ENCODE assay signal across 23 cellular contexts in genomic region chr6:68024570-68025269, GRCh38.
DNase-seq lines count a peak whose midpoint lies in the region; ATAC-seq, FAIRE-seq and TF ChIP-seq lines count a peak whose summit lies in the region.
"Had no signal": no experiment of that assay in that cellular context is flagged by ENCODE, and none has a peak within 500 bp of the region (broad histone marks: within the 10 kb centered on the region; RNA-seq: fewer than 3 reads in every experiment).

No MANE protein-coding gene starts in this region.

- no peak for TF ChIP-seq EP300 in K562 (IDR thresholded peaks at IDR 0.05; ENCODE audit: low read length)

- DNase-seq in GM12891 (ENCODE audit: insufficient read length, low spot score) (no peak), K562 (ENCODE audit: extremely low read depth in 1 of 4, low spot score in 3 of 4) (no peak), left colon (no peak), DMS79 (lab: John Stamatoyannopoulos, UW) (no peak), GM19240 (ENCODE audit: insufficient read length, low spot score) (no peak)
- DNase-seq: 8988T; ACHN; AML-193; BE2C; CD4-positive, alpha-beta T cell; CD8-positive, alpha-beta memory T cell; DMS 273 treated with DMSO at 0.1 percent for 48 hours; DMS79 treated with DMSO at 0.1 percent for 48 hours; GF-D8; GM23248; H7 had no signal

- CTCF ChIA-PET in K562 (lab: Yijun Ruan, JAX; ENCODE audit: low intra/inter-chr PET ratio) = no interaction called here

- peak overlapping the region; percentile 9 for H2AFZ ChIP-seq in SU-DHL-6 (ENCODE audit: low read depth, low read length, severe bottlenecking)
- peak overlapping the region; percentile 60; the same call in 1 of the 2 replicates for H2AFZ ChIP-seq in K562 (ENCODE audit: low read depth, low read length)
- H2AFZ ChIP-seq: GM23248 had no signal

- no peaks in the 10 kb centered on the region for H3K79me2 ChIP-seq in SU-DHL-6 (ENCODE audit: insufficient read depth, low read length)
- H3K79me2 ChIP-seq in K562 (ENCODE audit: control insufficient read depth, insufficient read depth, low read length) = no peaks in the 10 kb centered on the region

- H3K4me2 ChIP-seq in SU-DHL-6 (ENCODE audit: low read depth, low read length, poor library complexity, severe bottlenecking) (no peak overlapping the region), K562 (ENCODE audit: insufficient read depth, low read length) (no peak overlapping the region)
- H3K4me2 ChIP-seq: A549; BLaER1 treated with 17β-estradiol and CSF1 and Interleukin-3, amounts not matched to agents 10 nM and 100 nM had no signal

- H3K27ac ChIP-seq in SU-DHL-6 (ENCODE audit: low read depth, low read length) (no peak overlapping the region), K562 (ENCODE audit: extremely low read depth, low read depth, low read length) (no peak overlapping the region; the same call in 2 of the 3 replicates)
- H3K27ac ChIP-seq: A549; BLaER1 treated with 17β-estradiol and CSF1 and Interleukin-3, amounts not matched to agents 10 nM and 100 nM; GM23248 had no signal

- intact Hi-C loops in K562 (cut with micrococcal nuclease) = no loop called here
- intact Hi-C loops in left colon (cut with DNase I, micrococcal nuclease) = no loop called here

- no peaks in the 10 kb centered on the region for H3K9me3 ChIP-seq in SU-DHL-6 (ENCODE audit: insufficient read depth, low read length)
- H3K9me3 ChIP-seq in K562 (replicated peaks; ENCODE audit: control insufficient read depth, insufficient read depth, low read depth, low read length) = peaks cover 4% of the 10 kb centered on the region
- H3K9me3 ChIP-seq: A549; BE2C; BLaER1 treated with 17β-estradiol and CSF1 and Interleukin-3, amounts not matched to agents 10 nM and 100 nM had no signal

- H3K27me3 ChIP-seq in SU-DHL-6 (ENCODE audit: low read length) (no peaks in the 10 kb centered on the region), K562 (ENCODE audit: control insufficient read depth in 2 of 2, insufficient read depth in 2 of 2, low read length in 2 of 2) (no peaks in the 10 kb centered on the region)
- H3K27me3 ChIP-seq: BE2C; BLaER1 treated with 17β-estradiol and CSF1 and Interleukin-3, amounts not matched to agents 10 nM and 100 nM had no signal

- no peak for TF ChIP-seq RAD21 in K562 (CRISPR knock-in tag; conservative IDR thresholded peaks at IDR 0.05 in 1 of 2, IDR thresholded peaks at IDR 0.05 in 1 of 2)

- H4K20me1 ChIP-seq in SU-DHL-6 (ENCODE audit: low read depth, low read length) (no peaks in the 10 kb centered on the region), K562 (replicated peaks; ENCODE audit: control insufficient read depth, insufficient read depth, low read length) (no peaks in the 10 kb centered on the region)
- H4K20me1 ChIP-seq: BLaER1 treated with 17β-estradiol and CSF1 and Interleukin-3, amounts not matched to agents 10 nM and 100 nM had no signal

- no peak overlapping the region for H3K9ac ChIP-seq in SU-DHL-6 (ENCODE audit: low read length)
- no peak overlapping the region for H3K9ac ChIP-seq in K562 (ENCODE audit: insufficient read depth in 1 of 2, low read depth in 2 of 2, low read length in 2 of 2)
- H3K9ac ChIP-seq: BLaER1 treated with 17β-estradiol and CSF1 and Interleukin-3, amounts not matched to agents 10 nM and 100 nM; GM23248 had no signal

- no TSS peak for BruUV-seq in K562 (replicated peaks; lab: Mats Ljungman, UMichigan)

- peaks cover 0 to 16% of the 10 kb centered on the region in 2 experiments; a peak in 4 of 5 replicates for H3K4me1 ChIP-seq in K562 (replicated peaks in 1 of 2; ENCODE audit: control insufficient read depth in 2 of 2, insufficient read depth in 2 of 2, low read length in 2 of 2)
- H3K4me1 ChIP-seq: A549; BE2C; BLaER1 treated with 17β-estradiol and CSF1 and Interleukin-3, amounts not matched to agents 10 nM and 100 nM had no signal

- no peaks in the 10 kb centered on the region for H3K9me1 ChIP-seq in K562 (ENCODE audit: control insufficient read depth, insufficient read depth, low read length)

- TF ChIP-seq CTCF in SU-DHL-6 (IDR thresholded peaks at IDR 0.05; ENCODE audit: insufficient read depth, low read length, poor library complexity, severe bottlenecking) (no peak), K562 (IDR thresholded peaks at IDR 0.05 in 2 of 3, conservative IDR thresholded peaks at IDR 0.05 in 1 of 3; ENCODE audit: insufficient read depth in 2 of 3, low read depth in 1 of 3, low read length in 3 of 3) (no peak)

- no peaks in the 10 kb centered on the region for H3K9me2 ChIP-seq in SU-DHL-6 (replicated peaks; ENCODE audit: insufficient read depth, low read length)

- POLR2A ChIA-PET in K562 (lab: Yijun Ruan, JAX) = no interaction called here

- no peaks in the 10 kb centered on the region for H3F3A ChIP-seq in SU-DHL-6 (ENCODE audit: insufficient read depth)

- TF ChIP-seq POLR2A in GM12891 (IDR thresholded peaks at IDR 0.05; ENCODE audit: low read depth, low read length) = no peak
- no peak for TF ChIP-seq POLR2A in K562 (conservative IDR thresholded peaks at IDR 0.05)

- FAIRE-seq in GM12891 (lab: Jason Lieb, UNC) (no peak), K562 (lab: Jason Lieb, UNC) (no peak)
- FAIRE-seq: A549, D721Med, GM18507, H1 had no signal

- H3K36me3 ChIP-seq in SU-DHL-6 (ENCODE audit: low read length) = no peaks in the 10 kb centered on the region
- H3K36me3 ChIP-seq in K562 (ENCODE audit: control insufficient read depth, insufficient read depth, low read length) = no peaks in the 10 kb centered on the region; the same call in 2 of the 3 replicates
- H3K36me3 ChIP-seq: BE2C; BLaER1 treated with 17β-estradiol and CSF1 and Interleukin-3, amounts not matched to agents 10 nM and 100 nM had no signal

- 54% methylated on average over 5 of the region's 5 CpGs for WGBS in K562 (ENCODE audit: insufficient coverage, low coverage, missing lambda C conversion rate)

- in situ Hi-C loops in K562 (cut with MboI) = no loop called here

- H3K4me3 ChIP-seq in SU-DHL-6 (ENCODE audit: insufficient read depth, low read length, poor library complexity, severe bottlenecking) = no peak overlapping the region
- H3K4me3 ChIP-seq in K562 = no peak overlapping the region
- H3K4me3 ChIP-seq: A549; BLaER1 treated with 17β-estradiol and CSF1 and Interleukin-3, amounts not matched to agents 10 nM and 100 nM; GM23248 had no signal

- ATAC-seq in K562 (no peak), left colon (no peak)
- ATAC-seq: A549, HCT116 had no signal

TF ChIP-seq in GM12891, 5 proteins besides CTCF, POLR2A, EP300 and RAD21:
- TF ChIP-seq TAF1 (IDR thresholded peaks at IDR 0.05; ENCODE audit: low read depth, low read length) (no peak), SPI1 (IDR thresholded peaks at IDR 0.05; ENCODE audit: low read depth, low read length) (peak; percentile 89)

TF ChIP-seq in K562, 482 proteins besides CTCF, POLR2A, EP300 and RAD21:
- no peak for TF ChIP-seq ZBTB9 (CRISPR knock-in tag; IDR thresholded peaks at IDR 0.05)
- no peak for TF ChIP-seq WHSC1 (IDR thresholded peaks at IDR 0.05; ENCODE audit: low read length)
- peak; percentile 71; the same call in 1 of the 2 replicates for TF ChIP-seq C11orf30 (IDR thresholded peaks at IDR 0.05; ENCODE audit: low read depth)
- no peak for TF ChIP-seq ZNF561 (CRISPR knock-in tag; conservative IDR thresholded peaks at IDR 0.05)
- no peak for TF ChIP-seq ZNF274 (IDR thresholded peaks at IDR 0.05; ENCODE audit: borderline replicate concordance, low read depth, low read length)
- TF ChIP-seq SRSF9 (IDR thresholded peaks at IDR 0.05; ENCODE audit: borderline replicate concordance, low read depth, low read length) = no peak
- 0 out of 4 replicates have a peak, but pooled peaks of 1 of the 2 experiments have one; percentile 11 for TF ChIP-seq FOXA3 (CRISPR knock-in tag; conservative IDR thresholded peaks at IDR 0.05 in 1 of 2, IDR thresholded peaks at IDR 0.05 in 1 of 2)
- 0 out of 2 replicates have a peak, but pooled peaks have one; percentile 56 for TF ChIP-seq MAFG (tag; conservative IDR thresholded peaks at IDR 0.05)
- no peak for TF ChIP-seq ZBTB1 (CRISPR knock-in tag; IDR thresholded peaks at IDR 0.05; ENCODE audit: borderline replicate concordance, low read depth)
- no peak for TF ChIP-seq ZNF41 (CRISPR knock-in tag; conservative IDR thresholded peaks at IDR 0.05)
- no peak for TF ChIP-seq MITF (IDR thresholded peaks at IDR 0.05)
- TF ChIP-seq RBM14 (IDR thresholded peaks at IDR 0.05; ENCODE audit: borderline replicate concordance, insufficient read depth, low read depth, low read length) = no peak
- TF ChIP-seq GTF2F1 (IDR thresholded peaks at IDR 0.05; ENCODE audit: low read depth, low read length) = no peak
- TF ChIP-seq CREM (IDR thresholded peaks at IDR 0.05; ENCODE audit: low read depth) = no peak
- TF ChIP-seq ZNF316 (IDR thresholded peaks at IDR 0.05) = peak; percentile 80
- no peak for TF ChIP-seq ZFP1 (CRISPR knock-in tag; IDR thresholded peaks at IDR 0.05)
- no peak for TF ChIP-seq RFX5 (IDR thresholded peaks at IDR 0.05; ENCODE audit: low read depth, low read length)
- no peak for TF ChIP-seq KHSRP (IDR thresholded peaks at IDR 0.05)
- TF ChIP-seq MAFF (IDR thresholded peaks at IDR 0.05; ENCODE audit: low read length) = peak; percentile 44
- TF ChIP-seq CHD4 (IDR thresholded peaks at IDR 0.05; ENCODE audit: insufficient read depth, insufficient replicate concordance, low read depth, low read length, poor library complexity, severe bottlenecking) = no peak
